2 cellular contexts compared by ENCODE assay signal in genomic region chr5:140647042-140647341, GRCh38.
TF ChIP-seq lines count a peak whose summit lies in the region.

No MANE protein-coding gene starts in this region.

TF ChIP-seq in A549, 52 proteins besides CTCF, POLR2A, EP300 and RAD21:
- peak; percentile 80; the same call in 1 of the 2 replicates for TF ChIP-seq KDM5A (IDR thresholded peaks at IDR 0.05)
- TF ChIP-seq RARB (CRISPR knock-in tag; IDR thresholded peaks at IDR 0.05), result no peak
TF ChIP-seq in A549: peak in this region for 1.

TF ChIP-seq in K562, 482 proteins besides CTCF, POLR2A, EP300 and RAD21:
- TF ChIP-seq ZNF263 (CRISPR knock-in tag; IDR thresholded peaks at IDR 0.05; ENCODE audit: borderline replicate concordance) (peak; percentile 37; the same call in 1 of the 2 replicates), PRMT5 (CRISPR knock-in tag; IDR thresholded peaks at IDR 0.05) (no peak), TBP (optimal IDR thresholded peaks at IDR 0.05; ENCODE audit: low read depth, low read length) (no peak), ZBTB34 (CRISPR knock-in tag; IDR thresholded peaks at IDR 0.05) (no peak), NFRKB (IDR thresholded peaks at IDR 0.05; ENCODE audit: low read depth) (no peak), CHD1 (IDR thresholded peaks at IDR 0.05; ENCODE audit: low read length) (peak; percentile 72), ZNF12 (CRISPR knock-in tag; IDR thresholded peaks at IDR 0.05) (0 out of 2 replicates have a peak, but pooled peaks have one; percentile 25), CBFB (CRISPR knock-in tag; IDR thresholded peaks at IDR 0.05) (no peak), CREB3L1 (IDR thresholded peaks at IDR 0.05; ENCODE audit: borderline replicate concordance, low read depth) (0 out of 2 replicates have a peak, but pooled peaks have one; percentile 3), UBTF (IDR thresholded peaks at IDR 0.05; ENCODE audit: borderline replicate concordance in 1 of 2, low read depth in 2 of 2, low read length in 2 of 2) (0 out of 4 replicates have a peak, but pooled peaks of 1 of the 2 experiments have one; percentile 37)
- TF ChIP-seq, protein P1, sequence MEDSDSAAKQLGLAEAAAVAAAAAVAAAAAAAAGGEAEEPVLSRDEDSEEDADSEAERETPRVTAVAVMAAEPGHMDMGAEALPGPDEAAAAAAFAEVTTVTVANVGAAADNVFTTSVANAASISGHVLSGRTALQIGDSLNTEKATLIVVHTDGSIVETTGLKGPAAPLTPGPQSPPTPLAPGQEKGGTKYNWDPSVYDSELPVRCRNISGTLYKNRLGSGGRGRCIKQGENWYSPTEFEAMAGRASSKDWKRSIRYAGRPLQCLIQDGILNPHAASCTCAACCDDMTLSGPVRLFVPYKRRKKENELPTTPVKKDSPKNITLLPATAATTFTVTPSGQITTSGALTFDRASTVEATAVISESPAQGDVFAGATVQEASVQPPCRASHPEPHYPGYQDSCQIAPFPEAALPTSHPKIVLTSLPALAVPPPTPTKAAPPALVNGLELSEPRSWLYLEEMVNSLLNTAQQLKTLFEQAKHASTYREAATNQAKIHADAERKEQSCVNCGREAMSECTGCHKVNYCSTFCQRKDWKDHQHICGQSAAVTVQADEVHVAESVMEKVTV (CRISPR knock-in tag; IDR thresholded peaks at IDR 0.05), result no peak
- TF ChIP-seq, protein P2, sequence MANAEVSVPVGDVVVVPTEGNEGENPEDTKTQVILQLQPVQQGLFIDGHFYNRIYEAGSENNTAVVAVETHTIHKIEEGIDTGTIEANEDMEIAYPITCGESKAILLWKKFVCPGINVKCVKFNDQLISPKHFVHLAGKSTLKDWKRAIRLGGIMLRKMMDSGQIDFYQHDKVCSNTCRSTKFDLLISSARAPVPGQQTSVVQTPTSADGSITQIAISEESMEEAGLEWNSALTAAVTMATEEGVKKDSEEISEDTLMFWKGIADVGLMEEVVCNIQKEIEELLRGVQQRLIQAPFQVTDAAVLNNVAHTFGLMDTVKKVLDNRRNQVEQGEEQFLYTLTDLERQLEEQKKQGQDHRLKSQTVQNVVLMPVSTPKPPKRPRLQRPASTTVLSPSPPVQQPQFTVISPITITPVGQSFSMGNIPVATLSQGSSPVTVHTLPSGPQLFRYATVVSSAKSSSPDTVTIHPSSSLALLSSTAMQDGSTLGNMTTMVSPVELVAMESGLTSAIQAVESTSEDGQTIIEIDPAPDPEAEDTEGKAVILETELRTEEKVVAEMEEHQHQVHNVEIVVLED (CRISPR knock-in tag; IDR thresholded peaks at IDR 0.05), result no peak
